17 cellular contexts compared by ENCODE assay signal in genomic region chr10:124715479-124715878, GRCh38. TPM values are rescaled to one million over a fixed set of nuclear protein-coding genes. Genes with fewer than 3 reads are reported as not detected.
DNase-seq lines count a peak whose midpoint lies in the region; ATAC-seq and TF ChIP-seq lines count a peak whose summit lies in the region.
"Had no signal": no experiment of that assay in that cellular context is flagged by ENCODE, and none has a peak within 500 bp of the region (broad histone marks: within the 10 kb centered on the region; RNA-seq: fewer than 3 reads in every experiment).

No MANE protein-coding gene starts in this region.

- no peak overlapping the region for H3K4me3 ChIP-seq in heart right ventricle
- H3K4me3 ChIP-seq: cardiac muscle cell, lung, sigmoid colon had no signal

- CTCF ChIA-PET in activated CD8-positive, alpha-beta T cell treated with anti-CD3 and anti-CD28 coated beads, Interleukin-2, amount 10 ng/mL, durations not matched to agents 7 days and 5 days (lab: Charles Lee) = interaction anchor here (1.4 to 11.0 kb wide), 5 partner anchors 10 to 83 kb away, joined by 5 to 180 read pairs (median 136); no protein-coding TSS in a partner anchor

- WGBS in heart right ventricle, 2 donors = 56 to 60% methylated on average over 6 of the region's 6 CpGs

- H3K4me3 Mint-ChIP-seq in activated CD8-positive, alpha-beta T cell treated with anti-CD3 and anti-CD28 coated beads, Interleukin-2, amount 10 ng/mL, durations not matched to agents 7 days and 5 days = no peak overlapping the region
- peak overlapping the region in 9 of 10 donors; percentile 6 to 71 (median 33) for H3K4me3 Mint-ChIP-seq in naive thymus-derived CD8-positive, alpha-beta T cell

- H3K27me3 Mint-ChIP-seq in activated CD8-positive, alpha-beta T cell treated with anti-CD3 and anti-CD28 coated beads, Interleukin-2, amount 10 ng/mL, durations not matched to agents 7 days and 5 days (ENCODE audit: low read depth) = no peaks in the 10 kb centered on the region
- no peaks in the 10 kb centered on the region for H3K27me3 Mint-ChIP-seq in naive thymus-derived CD8-positive, alpha-beta T cell

- no peaks in the 10 kb centered on the region for H3K9me3 ChIP-seq in heart right ventricle
- H3K9me3 ChIP-seq: sigmoid colon had no signal

- POLR2A ChIA-PET in activated CD8-positive, alpha-beta T cell treated with anti-CD3 and anti-CD28 coated beads, Interleukin-2, amount 10 ng/mL, durations not matched to agents 7 days and 5 days (lab: Charles Lee) = no interaction called here
- POLR2A ChIA-PET in naive thymus-derived CD8-positive, alpha-beta T cell (lab: Charles Lee) = interaction anchor here (0.6 to 1.6 kb wide), 5 partner anchors 13 to 176 kb away, joined by 3 to 8 read pairs (median 3); no protein-coding TSS in a partner anchor

- intact Hi-C loops in Right ventricle myocardium inferior (cut with DNase I) (no loop called here), heart right ventricle (cut with DNase I) (no loop called here)

- no peaks in the 10 kb centered on the region for H3K27me3 ChIP-seq in heart right ventricle
- H3K27me3 ChIP-seq: cardiac muscle cell, sigmoid colon had no signal

- H3K27ac ChIP-seq in heart right ventricle = peak overlapping the region in 3 of 10 donors; percentile 5 to 90 (median 21)
- H3K27ac ChIP-seq: sigmoid colon had no signal

- H3K36me3 ChIP-seq in heart right ventricle = no peaks in the 10 kb centered on the region
- H3K36me3 ChIP-seq: cardiac muscle cell, sigmoid colon had no signal

- no peak for TF ChIP-seq CTCF in heart right ventricle (IDR thresholded peaks at IDR 0.05)

- H3K4me1 ChIP-seq in heart right ventricle = peaks cover 18 to 100% (median 90%) of the 10 kb centered on the region in 9 donors

- H3K36me3 Mint-ChIP-seq in activated CD8-positive, alpha-beta T cell treated with anti-CD3 and anti-CD28 coated beads, Interleukin-2, amount 10 ng/mL, durations not matched to agents 7 days and 5 days (ENCODE audit: low read depth) = peaks cover 17% of the 10 kb centered on the region
- H3K36me3 Mint-ChIP-seq in naive thymus-derived CD8-positive, alpha-beta T cell = no peaks in the 10 kb centered on the region

- ATAC-seq in Right ventricle myocardium inferior = no peak
- ATAC-seq in heart right ventricle = no peak
- no peak for ATAC-seq in activated CD8-positive, alpha-beta T cell treated with anti-CD3 and anti-CD28 coated beads, Interleukin-2, amount 10 ng/mL, durations not matched to agents 7 days and 5 days
- ATAC-seq in naive thymus-derived CD8-positive, alpha-beta T cell = no peak
- ATAC-seq in HG03432 (IDR thresholded peaks at IDR 0.05; ENCODE audit: unreplicated experiment) = no peak

- peak overlapping the region; percentile 58 for H3K27ac Mint-ChIP-seq in activated CD8-positive, alpha-beta T cell treated with anti-CD3 and anti-CD28 coated beads, Interleukin-2, amount 10 ng/mL, durations not matched to agents 7 days and 5 days
- peak overlapping the region in 9 of 10 donors; percentile 35 to 98 (median 85) for H3K27ac Mint-ChIP-seq in naive thymus-derived CD8-positive, alpha-beta T cell

- no peaks in the 10 kb centered on the region for H3K9me3 Mint-ChIP-seq in activated CD8-positive, alpha-beta T cell treated with anti-CD3 and anti-CD28 coated beads, Interleukin-2, amount 10 ng/mL, durations not matched to agents 7 days and 5 days (ENCODE audit: insufficient read depth)
- H3K9me3 Mint-ChIP-seq in naive thymus-derived CD8-positive, alpha-beta T cell = no peaks in the 10 kb centered on the region

- peaks cover 64% of the 10 kb centered on the region for H3K4me1 Mint-ChIP-seq in activated CD8-positive, alpha-beta T cell treated with anti-CD3 and anti-CD28 coated beads, Interleukin-2, amount 10 ng/mL, durations not matched to agents 7 days and 5 days (ENCODE audit: low read depth)
- peaks cover 35 to 92% (median 79%) of the 10 kb centered on the region in 4 donors for H3K4me1 Mint-ChIP-seq in naive thymus-derived CD8-positive, alpha-beta T cell

- DNase-seq in Right ventricle myocardium inferior (ENCODE audit: missing footprints) = peak; percentile 37
- DNase-seq in heart right ventricle = no peak
- DNase-seq in activated CD8-positive, alpha-beta T cell treated with anti-CD3 and anti-CD28 coated beads, Interleukin-2, amount 10 ng/mL, durations not matched to agents 7 days and 5 days = no peak
- no peak for DNase-seq in naive thymus-derived CD8-positive, alpha-beta T cell
- no peak for DNase-seq in HuH-7.5 (ENCODE audit: low spot score)
- no peak for DNase-seq in dermis blood vessel endothelial cell
- DNase-seq: activated CD4-positive, alpha-beta T cell treated with anti-CD3 and anti-CD28 coated beads, Interleukin-2, amount 50 U/mL, for 1 hour; activated naive CD4-positive, alpha-beta T cell treated with Interleukin-2 at 50 U/mL for 16 hours; AML-193; foreskin fibroblast; sigmoid colon; stimulated activated CD4-positive, alpha-beta T cell treated with anti-CD3 and anti-CD28 coated beads, Interleukin-4, amount 100 ng/mL, for 1 hour; T-helper 9 cell; trophoblast cell had no signal

RNA-seq across cellular contexts. Expression of gene FAM53B, which starts 28.7 kb away (rescaled TPM):
- 41.2 TPM for total RNA-seq in Right ventricle myocardium inferior
- total RNA-seq in heart right ventricle = 10 to 100 TPM; 19.0 to 42.9 (median 31.3) TPM
- 10 to 100 TPM; 11.6 to 25.5 TPM for polyA plus RNA-seq in heart right ventricle
- total RNA-seq in activated CD8-positive, alpha-beta T cell treated with anti-CD3 and anti-CD28 coated beads, Interleukin-2, amount 10 ng/mL, durations not matched to agents 7 days and 5 days = 10 to 100 TPM; 19.9 to 21.8 TPM
- 10 to 100 TPM; 22.2 to 23.2 TPM for total RNA-seq in naive thymus-derived CD8-positive, alpha-beta T cell
- 10 to 100 TPM in 2 of 3 donors, 1 to 10 TPM in 1; 2.4 to 15.1 (median 11.9) TPM for polyA plus RNA-seq in naive thymus-derived CD8-positive, alpha-beta T cell
- total RNA-seq in dermis blood vessel endothelial cell = 30.5 and 36.5 TPM in 2 replicates
